ENCODE assay signal across 24 cellular contexts in genomic region chr6:159520002-159520401, GRCh38.
"Had no signal": no experiment of that assay in that cellular context is flagged by ENCODE, and none has a peak within 500 bp of the region (broad histone marks: within the 10 kb centered on the region; RNA-seq: fewer than 3 reads in every experiment).

No MANE protein-coding gene starts in this region.

- H3K27ac ChIP-seq: coronary artery, dorsolateral prefrontal cortex, esophagus squamous epithelium, gastrocnemius medialis, heart right ventricle, left lung, lower lobe of right lung had no signal

- FAIRE-seq: colon, endothelial cell of umbilical vein, islet of Langerhans, keratinocyte had no signal

- H3K4me1 ChIP-seq: esophagus squamous epithelium, gastrocnemius medialis, heart right ventricle, left lung, lower lobe of right lung had no signal

- H3K36me3 ChIP-seq: esophagus squamous epithelium, gastrocnemius medialis, heart right ventricle, left lung, lower lobe of right lung had no signal

- H3K27me3 ChIP-seq: esophagus squamous epithelium, gastrocnemius medialis, left lung had no signal

- H3K9me3 ChIP-seq: esophagus squamous epithelium, gastrocnemius medialis, lower lobe of right lung had no signal

- DNase-seq: dermis blood vessel endothelial cell; dorsolateral prefrontal cortex; effector CD4-positive, alpha-beta T cell; effector memory CD4-positive, alpha-beta T cell; esophagus squamous epithelium; foreskin fibroblast; foreskin melanocyte; gastrocnemius medialis; glutamatergic neuron; head of caudate nucleus; heart right ventricle; hippocampal formation; left cardiac atrium; left lung; left ventricle myocardium superior; lower lobe of right lung; mesendoderm; midbrain had no signal

- H3K4me3 ChIP-seq: coronary artery, dorsolateral prefrontal cortex, esophagus squamous epithelium, gastrocnemius medialis, heart right ventricle, left lung, lower lobe of right lung had no signal

- ATAC-seq: esophagus mucosa, gastrocnemius medialis, heart right ventricle, left cardiac atrium, left lung, left ventricle myocardium superior, lower lobe of right lung had no signal
